1 cellular context compared by ENCODE assay signal in genomic region chr6:49462927-49463611, GRCh38.
TF ChIP-seq lines count a peak whose summit lies in the region.

CENPQ (plus strand) TSS chr6:49463370; CDS start chr6:49470177, 6,807 bp downstream.
MMUT (minus strand) TSS chr6:49463253; CDS start chr6:49459466, 3,787 bp downstream.

TF ChIP-seq in K562, 482 proteins besides CTCF, POLR2A, EP300 and RAD21 (continued from another document and continues in another):
- TF ChIP-seq, protein P1, sequence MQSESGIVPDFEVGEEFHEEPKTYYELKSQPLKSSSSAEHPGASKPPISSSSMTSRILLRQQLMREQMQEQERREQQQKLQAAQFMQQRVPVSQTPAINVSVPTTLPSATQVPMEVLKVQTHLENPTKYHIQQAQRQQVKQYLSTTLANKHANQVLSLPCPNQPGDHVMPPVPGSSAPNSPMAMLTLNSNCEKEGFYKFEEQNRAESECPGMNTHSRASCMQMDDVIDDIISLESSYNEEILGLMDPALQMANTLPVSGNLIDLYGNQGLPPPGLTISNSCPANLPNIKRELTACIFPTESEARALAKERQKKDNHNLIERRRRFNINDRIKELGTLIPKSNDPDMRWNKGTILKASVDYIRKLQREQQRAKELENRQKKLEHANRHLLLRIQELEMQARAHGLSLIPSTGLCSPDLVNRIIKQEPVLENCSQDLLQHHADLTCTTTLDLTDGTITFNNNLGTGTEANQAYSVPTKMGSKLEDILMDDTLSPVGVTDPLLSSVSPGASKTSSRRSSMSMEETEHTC (IDR thresholded peaks at IDR 0.05) = no peak
- TF ChIP-seq ZZZ3 (IDR thresholded peaks at IDR 0.05) (peak; percentile 87; the same call in 1 of the 2 replicates), NR2C1 (IDR thresholded peaks at IDR 0.05) (peak; percentile 87), NR2C1 (tag; IDR thresholded peaks at IDR 0.05) (peak; percentile 91), RB1 (IDR thresholded peaks at IDR 0.05; ENCODE audit: low read depth) (no peak; the same call in 1 of the 2 replicates), RAD51 (IDR thresholded peaks at IDR 0.05; ENCODE audit: borderline replicate concordance, low read depth) (no peak), RBM39 (optimal IDR thresholded peaks at IDR 0.05; ENCODE audit: low read depth, low read length) (no peak), MCM2 (IDR thresholded peaks at IDR 0.05; ENCODE audit: low read depth) (no peak), SIN3B (IDR thresholded peaks at IDR 0.05; ENCODE audit: low read depth) (peak; percentile 94), ZNF224 (CRISPR knock-in tag; IDR thresholded peaks at IDR 0.05) (no peak), ARID4B (CRISPR knock-in tag; IDR thresholded peaks at IDR 0.05) (peak; percentile 93), SRSF9 (IDR thresholded peaks at IDR 0.05; ENCODE audit: borderline replicate concordance, low read depth, low read length) (no peak), ZNF830 (CRISPR knock-in tag; IDR thresholded peaks at IDR 0.05) (no peak), ZNF76 (CRISPR knock-in tag; IDR thresholded peaks at IDR 0.05; ENCODE audit: borderline replicate concordance) (0 out of 2 replicates have a peak, but pooled peaks have one; percentile 10), SUPT5H (IDR thresholded peaks at IDR 0.05) (peak; percentile 88), FOXP4 (CRISPR knock-in tag; IDR thresholded peaks at IDR 0.05; ENCODE audit: borderline replicate concordance) (no peak), XRCC3 (IDR thresholded peaks at IDR 0.05) (no peak), U2AF2 (optimal IDR thresholded peaks at IDR 0.05; ENCODE audit: low read depth, low read length) (no peak), SP1 (CRISPR knock-in tag; IDR thresholded peaks at IDR 0.05) (peak; percentile 98), ILF3 (IDR thresholded peaks at IDR 0.05; ENCODE audit: borderline replicate concordance) (no peak), FOXA1 (IDR thresholded peaks at IDR 0.05; ENCODE audit: borderline replicate concordance) (no peak), ZNF197 (CRISPR knock-in tag; IDR thresholded peaks at IDR 0.05; ENCODE audit: low read depth) (0 out of 2 replicates have a peak, but pooled peaks have one; percentile 7), SOX6 (IDR thresholded peaks at IDR 0.05) (peak; percentile 55; the same call in 1 of the 2 replicates), ZNF699 (CRISPR knock-in tag; IDR thresholded peaks at IDR 0.05; ENCODE audit: insufficient replicate concordance) (no peak), BRD9 (IDR thresholded peaks at IDR 0.05; ENCODE audit: low read depth, partially characterized antibody) (no peak), SETDB1 (IDR thresholded peaks at IDR 0.05; ENCODE audit: low read length) (no peak), GTF3C2 (IDR thresholded peaks at IDR 0.05; ENCODE audit: borderline replicate concordance, extremely low read depth, insufficient read length) (no peak), RBM22 (IDR thresholded peaks at IDR 0.05; ENCODE audit: low read depth, low read length, poor library complexity, severe bottlenecking) (no peak), CSDE1 (IDR thresholded peaks at IDR 0.05) (peak in 1 of 2 experiments; percentile 79; a peak in 2 of 4 replicates), CC2D1A (IDR thresholded peaks at IDR 0.05) (peak; percentile 82), CHCHD3 (CRISPR knock-in tag; IDR thresholded peaks at IDR 0.05) (no peak), PURB (CRISPR knock-in tag; IDR thresholded peaks at IDR 0.05; ENCODE audit: low read depth) (no peak), NONO (IDR thresholded peaks at IDR 0.05; ENCODE audit: low read depth in 2 of 2, low read length in 1 of 2) (no peak)
- TF ChIP-seq, protein P2, sequence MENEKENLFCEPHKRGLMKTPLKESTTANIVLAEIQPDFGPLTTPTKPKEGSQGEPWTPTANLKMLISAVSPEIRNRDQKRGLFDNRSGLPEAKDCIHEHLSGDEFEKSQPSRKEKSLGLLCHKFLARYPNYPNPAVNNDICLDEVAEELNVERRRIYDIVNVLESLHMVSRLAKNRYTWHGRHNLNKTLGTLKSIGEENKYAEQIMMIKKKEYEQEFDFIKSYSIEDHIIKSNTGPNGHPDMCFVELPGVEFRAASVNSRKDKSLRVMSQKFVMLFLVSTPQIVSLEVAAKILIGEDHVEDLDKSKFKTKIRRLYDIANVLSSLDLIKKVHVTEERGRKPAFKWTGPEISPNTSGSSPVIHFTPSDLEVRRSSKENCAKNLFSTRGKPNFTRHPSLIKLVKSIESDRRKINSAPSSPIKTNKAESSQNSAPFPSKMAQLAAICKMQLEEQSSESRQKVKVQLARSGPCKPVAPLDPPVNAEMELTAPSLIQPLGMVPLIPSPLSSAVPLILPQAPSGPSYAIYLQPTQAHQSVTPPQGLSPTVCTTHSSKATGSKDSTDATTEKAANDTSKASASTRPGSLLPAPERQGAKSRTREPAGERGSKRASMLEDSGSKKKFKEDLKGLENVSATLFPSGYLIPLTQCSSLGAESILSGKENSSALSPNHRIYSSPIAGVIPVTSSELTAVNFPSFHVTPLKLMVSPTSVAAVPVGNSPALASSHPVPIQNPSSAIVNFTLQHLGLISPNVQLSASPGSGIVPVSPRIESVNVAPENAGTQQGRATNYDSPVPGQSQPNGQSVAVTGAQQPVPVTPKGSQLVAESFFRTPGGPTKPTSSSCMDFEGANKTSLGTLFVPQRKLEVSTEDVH (IDR thresholded peaks at IDR 0.05; ENCODE audit: low read depth, partially characterized antibody) = peak; percentile 97
- TF ChIP-seq, protein P3, sequence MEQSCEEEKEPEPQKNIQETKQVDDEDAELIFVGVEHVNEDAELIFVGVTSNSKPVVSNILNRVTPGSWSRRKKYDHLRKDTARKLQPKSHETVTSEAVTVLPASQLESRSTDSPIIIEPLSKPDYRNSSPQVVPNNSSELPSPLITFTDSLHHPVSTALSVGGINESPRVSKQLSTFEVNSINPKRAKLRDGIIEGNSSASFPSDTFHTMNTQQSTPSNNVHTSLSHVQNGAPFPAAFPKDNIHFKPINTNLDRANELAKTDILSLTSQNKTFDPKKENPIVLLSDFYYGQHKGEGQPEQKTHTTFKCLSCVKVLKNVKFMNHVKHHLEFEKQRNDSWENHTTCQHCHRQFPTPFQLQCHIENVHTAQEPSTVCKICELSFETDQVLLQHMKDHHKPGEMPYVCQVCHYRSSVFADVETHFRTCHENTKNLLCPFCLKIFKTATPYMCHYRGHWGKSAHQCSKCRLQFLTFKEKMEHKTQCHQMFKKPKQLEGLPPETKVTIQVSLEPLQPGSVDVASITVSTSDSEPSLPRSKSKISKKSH (CRISPR knock-in tag; IDR thresholded peaks at IDR 0.05) = no peak
- TF ChIP-seq, protein P4, sequence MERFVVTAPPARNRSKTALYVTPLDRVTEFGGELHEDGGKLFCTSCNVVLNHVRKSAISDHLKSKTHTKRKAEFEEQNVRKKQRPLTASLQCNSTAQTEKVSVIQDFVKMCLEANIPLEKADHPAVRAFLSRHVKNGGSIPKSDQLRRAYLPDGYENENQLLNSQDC (CRISPR knock-in tag; IDR thresholded peaks at IDR 0.05) = no peak
- TF ChIP-seq, protein P5, sequence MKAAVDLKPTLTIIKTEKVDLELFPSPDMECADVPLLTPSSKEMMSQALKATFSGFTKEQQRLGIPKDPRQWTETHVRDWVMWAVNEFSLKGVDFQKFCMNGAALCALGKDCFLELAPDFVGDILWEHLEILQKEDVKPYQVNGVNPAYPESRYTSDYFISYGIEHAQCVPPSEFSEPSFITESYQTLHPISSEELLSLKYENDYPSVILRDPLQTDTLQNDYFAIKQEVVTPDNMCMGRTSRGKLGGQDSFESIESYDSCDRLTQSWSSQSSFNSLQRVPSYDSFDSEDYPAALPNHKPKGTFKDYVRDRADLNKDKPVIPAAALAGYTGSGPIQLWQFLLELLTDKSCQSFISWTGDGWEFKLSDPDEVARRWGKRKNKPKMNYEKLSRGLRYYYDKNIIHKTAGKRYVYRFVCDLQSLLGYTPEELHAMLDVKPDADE (conservative IDR thresholded peaks at IDR 0.05; ENCODE audit: control insufficient read depth, low read depth, low read length) = peak; percentile 82
- TF ChIP-seq, protein P6, sequence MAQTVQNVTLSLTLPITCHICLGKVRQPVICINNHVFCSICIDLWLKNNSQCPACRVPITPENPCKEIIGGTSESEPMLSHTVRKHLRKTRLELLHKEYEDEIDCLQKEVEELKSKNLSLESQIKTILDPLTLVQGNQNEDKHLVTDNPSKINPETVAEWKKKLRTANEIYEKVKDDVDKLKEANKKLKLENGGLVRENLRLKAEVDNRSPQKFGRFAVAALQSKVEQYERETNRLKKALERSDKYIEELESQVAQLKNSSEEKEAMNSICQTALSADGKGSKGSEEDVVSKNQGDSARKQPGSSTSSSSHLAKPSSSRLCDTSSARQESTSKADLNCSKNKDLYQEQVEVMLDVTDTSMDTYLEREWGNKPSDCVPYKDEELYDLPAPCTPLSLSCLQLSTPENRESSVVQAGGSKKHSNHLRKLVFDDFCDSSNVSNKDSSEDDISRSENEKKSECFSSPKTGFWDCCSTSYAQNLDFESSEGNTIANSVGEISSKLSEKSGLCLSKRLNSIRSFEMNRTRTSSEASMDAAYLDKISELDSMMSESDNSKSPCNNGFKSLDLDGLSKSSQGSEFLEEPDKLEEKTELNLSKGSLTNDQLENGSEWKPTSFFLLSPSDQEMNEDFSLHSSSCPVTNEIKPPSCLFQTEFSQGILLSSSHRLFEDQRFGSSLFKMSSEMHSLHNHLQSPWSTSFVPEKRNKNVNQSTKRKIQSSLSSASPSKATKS (CRISPR knock-in tag; IDR thresholded peaks at IDR 0.05) = no peak
- TF ChIP-seq, protein P7, sequence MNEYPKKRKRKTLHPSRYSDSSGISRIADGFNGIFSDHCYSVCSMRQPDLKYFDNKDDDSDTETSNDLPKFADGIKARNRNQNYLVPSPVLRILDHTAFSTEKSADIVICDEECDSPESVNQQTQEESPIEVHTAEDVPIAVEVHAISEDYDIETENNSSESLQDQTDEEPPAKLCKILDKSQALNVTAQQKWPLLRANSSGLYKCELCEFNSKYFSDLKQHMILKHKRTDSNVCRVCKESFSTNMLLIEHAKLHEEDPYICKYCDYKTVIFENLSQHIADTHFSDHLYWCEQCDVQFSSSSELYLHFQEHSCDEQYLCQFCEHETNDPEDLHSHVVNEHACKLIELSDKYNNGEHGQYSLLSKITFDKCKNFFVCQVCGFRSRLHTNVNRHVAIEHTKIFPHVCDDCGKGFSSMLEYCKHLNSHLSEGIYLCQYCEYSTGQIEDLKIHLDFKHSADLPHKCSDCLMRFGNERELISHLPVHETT (CRISPR knock-in tag; conservative IDR thresholded peaks at IDR 0.05 in 1 of 2, IDR thresholded peaks at IDR 0.05 in 1 of 2) = no peak
- TF ChIP-seq, protein P8, sequence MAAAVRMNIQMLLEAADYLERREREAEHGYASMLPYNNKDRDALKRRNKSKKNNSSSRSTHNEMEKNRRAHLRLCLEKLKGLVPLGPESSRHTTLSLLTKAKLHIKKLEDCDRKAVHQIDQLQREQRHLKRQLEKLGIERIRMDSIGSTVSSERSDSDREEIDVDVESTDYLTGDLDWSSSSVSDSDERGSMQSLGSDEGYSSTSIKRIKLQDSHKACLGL (CRISPR knock-in tag; IDR thresholded peaks at IDR 0.05; ENCODE audit: borderline replicate concordance, poor library complexity, severe bottlenecking) = no peak
